In the genomic region with DNA sequence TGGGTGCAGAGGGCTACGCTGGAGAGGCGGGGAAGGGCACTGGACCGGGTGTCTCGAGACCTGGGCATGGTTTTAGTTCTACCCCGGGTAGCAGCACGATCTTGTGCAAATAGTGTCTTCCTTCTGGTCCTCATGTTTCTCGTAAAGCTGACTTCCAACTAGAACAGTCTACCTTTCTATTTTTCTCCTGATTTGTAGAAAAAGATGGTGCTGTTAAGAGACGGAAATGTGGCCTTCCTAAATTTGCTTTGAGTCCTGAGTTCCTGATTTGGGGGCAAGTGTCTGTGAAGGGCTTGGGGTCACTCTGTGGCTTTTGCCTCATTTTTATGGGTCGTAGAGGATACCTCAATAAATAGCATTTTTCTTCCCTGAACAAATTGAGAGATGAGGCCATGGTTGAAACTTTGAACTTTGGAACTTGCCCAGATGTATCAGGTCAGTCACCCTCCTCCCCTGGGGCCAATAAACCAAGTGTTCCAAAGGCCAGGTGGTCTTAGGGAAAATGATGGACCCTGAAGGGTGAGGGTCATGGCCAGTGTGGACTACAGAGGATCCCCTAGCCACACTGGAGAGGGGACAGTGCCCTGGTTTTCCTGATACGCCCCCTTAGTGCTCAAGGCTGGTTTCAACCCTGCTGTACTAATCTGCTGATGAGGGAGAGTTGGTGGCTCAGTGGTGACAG, we compare ENCODE assay signal across 2 cellular contexts.
TF ChIP-seq lines count a peak whose summit lies in the region.

No MANE protein-coding gene starts in this region.

TF ChIP-seq in SK-N-SH, 30 proteins besides CTCF, POLR2A, EP300 and RAD21 (continued from another document):
- TF ChIP-seq FOXM1 (IDR thresholded peaks at IDR 0.05; ENCODE audit: low read depth) (no peak), FOSL2 (IDR thresholded peaks at IDR 0.05; ENCODE audit: borderline replicate concordance, low read depth) (no peak), ELF1 (IDR thresholded peaks at IDR 0.05) (no peak)

TF ChIP-seq in SK-N-SH treated with all-trans-retinoic acid at 6 μM for 48 hours, 23 proteins besides CTCF, POLR2A, EP300 and RAD21 (continued from another document):
- TF ChIP-seq POU6F1 (CRISPR knock-in tag; IDR thresholded peaks at IDR 0.05; ENCODE audit: borderline replicate concordance, low read depth) (no peak), TCF4 (CRISPR knock-in tag; IDR thresholded peaks at IDR 0.05; ENCODE audit: borderline replicate concordance) (no peak), SNAI2 (CRISPR knock-in tag; IDR thresholded peaks at IDR 0.05) (no peak), PPARA (CRISPR knock-in tag; IDR thresholded peaks at IDR 0.05; ENCODE audit: borderline replicate concordance) (no peak), CSDC2 (CRISPR knock-in tag; IDR thresholded peaks at IDR 0.05) (no peak)
- TF ChIP-seq, protein P1, sequence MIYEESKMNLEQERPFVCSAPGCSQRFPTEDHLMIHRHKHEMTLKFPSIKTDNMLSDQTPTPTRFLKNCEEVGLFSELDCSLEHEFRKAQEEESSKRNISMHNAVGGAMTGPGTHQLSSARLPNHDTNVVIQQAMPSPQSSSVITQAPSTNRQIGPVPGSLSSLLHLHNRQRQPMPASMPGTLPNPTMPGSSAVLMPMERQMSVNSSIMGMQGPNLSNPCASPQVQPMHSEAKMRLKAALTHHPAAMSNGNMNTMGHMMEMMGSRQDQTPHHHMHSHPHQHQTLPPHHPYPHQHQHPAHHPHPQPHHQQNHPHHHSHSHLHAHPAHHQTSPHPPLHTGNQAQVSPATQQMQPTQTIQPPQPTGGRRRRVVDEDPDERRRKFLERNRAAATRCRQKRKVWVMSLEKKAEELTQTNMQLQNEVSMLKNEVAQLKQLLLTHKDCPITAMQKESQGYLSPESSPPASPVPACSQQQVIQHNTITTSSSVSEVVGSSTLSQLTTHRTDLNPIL (CRISPR knock-in tag; IDR thresholded peaks at IDR 0.05; ENCODE audit: low read depth) = no peak
TF ChIP-seq in SK-N-SH treated with all-trans-retinoic acid at 6 μM for 48 hours: peak in this region for 0.
